ENCODE assay signal across 1 cellular context in the genomic region with DNA sequence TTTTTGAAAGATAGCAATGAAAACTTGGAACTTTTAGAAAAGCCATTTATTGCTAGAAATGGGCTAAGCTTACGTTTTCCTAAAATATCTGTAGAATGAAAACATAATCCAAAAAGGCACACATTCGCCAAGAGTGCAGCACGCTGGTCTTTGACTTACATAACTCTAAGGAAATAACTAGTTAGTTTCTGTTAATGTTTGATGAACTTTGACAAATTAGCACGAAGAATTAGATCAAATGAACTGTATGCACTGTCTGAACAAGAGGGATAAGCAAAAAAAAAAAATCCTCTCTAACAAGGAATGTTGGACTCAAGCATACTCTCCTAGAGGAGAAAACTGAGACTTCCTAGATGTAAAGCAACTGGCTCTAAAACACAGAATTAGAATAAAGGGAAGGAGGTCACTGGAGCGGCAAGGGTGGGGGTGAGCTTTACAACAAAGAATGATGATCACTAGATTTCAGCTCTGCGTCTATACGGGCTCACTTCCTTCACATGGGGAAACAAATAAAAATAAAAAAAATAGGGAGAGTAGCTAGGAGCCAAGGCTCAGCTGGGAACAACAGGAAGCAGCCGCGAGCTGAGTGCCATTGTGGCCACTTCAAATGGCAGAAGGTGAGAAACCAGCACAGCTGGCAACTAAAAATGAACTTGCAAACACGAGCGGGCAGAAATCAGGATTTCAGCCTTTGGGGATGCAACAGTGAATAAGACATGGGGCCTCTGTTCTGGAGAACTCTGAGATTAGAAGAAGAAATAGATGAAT.
TF ChIP-seq lines count a peak whose summit lies in the region.

No MANE protein-coding gene starts in this region.

TF ChIP-seq in HepG2, 621 proteins besides CTCF, POLR2A, EP300 and RAD21 (continued from another document):
- TF ChIP-seq ZNF800 (CRISPR knock-in tag; IDR thresholded peaks at IDR 0.05), result no peak
- no peak for TF ChIP-seq HMGA1 (CRISPR knock-in tag; conservative IDR thresholded peaks at IDR 0.05)
- TF ChIP-seq NPAS2 (CRISPR knock-in tag; IDR thresholded peaks at IDR 0.05; ENCODE audit: borderline replicate concordance), result no peak
- TF ChIP-seq, protein P1, sequence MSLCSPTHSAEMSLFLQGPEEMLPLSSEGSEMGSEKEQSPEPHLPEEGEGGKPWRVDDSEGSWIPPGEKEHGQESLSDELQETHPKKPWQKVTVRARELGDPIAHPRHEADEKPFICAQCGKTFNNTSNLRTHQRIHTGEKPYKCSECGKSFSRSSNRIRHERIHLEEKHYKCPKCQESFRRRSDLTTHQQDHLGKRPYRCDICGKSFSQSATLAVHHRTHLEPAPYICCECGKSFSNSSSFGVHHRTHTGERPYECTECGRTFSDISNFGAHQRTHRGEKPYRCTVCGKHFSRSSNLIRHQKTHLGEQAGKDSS (CRISPR knock-in tag; IDR thresholded peaks at IDR 0.05; ENCODE audit: borderline replicate concordance, low read depth), result no peak
- no peak for TF ChIP-seq SP2 (CRISPR knock-in tag; IDR thresholded peaks at IDR 0.05)
- no peak for TF ChIP-seq YEATS4 (CRISPR knock-in tag; IDR thresholded peaks at IDR 0.05; ENCODE audit: borderline replicate concordance)
